21 cellular contexts compared by ENCODE assay signal in genomic region chr1:243281672-243282071, GRCh38.
"Had no signal": no experiment of that assay in that cellular context is flagged by ENCODE, and none has a peak within 500 bp of the region (broad histone marks: within the 10 kb centered on the region; RNA-seq: fewer than 3 reads in every experiment).

No MANE protein-coding gene starts in this region.

- H3K9me3 ChIP-seq: SJSA1 had no signal

- DNase-seq: IMR-90, Kasumi-1, MM.1S, NCI-H1092 treated with DMSO at 0.1 percent for 48 hours, NCI-H1436, NCI-H187, NCI-H2029, NCI-H2081 treated with DMSO at 0.1 percent for 48 hours, NCI-H2171, NCI-H226, NCI-H446, NCI-H510A, NCI-H524 treated with DMSO at 0.1 percent for 48 hours, NCI-H69, NCI-H774, Right ventricle myocardium superior, RPMI8226, SIG-M5 had no signal

- H3K4me1 ChIP-seq: SJSA1 had no signal

- H3K27ac ChIP-seq: KMS-11, SJSA1, SK-N-MC had no signal

- H3K4me3 ChIP-seq: SJSA1, SK-N-MC had no signal
